Comparison of ENCODE assay signal across 17 cellular contexts in the genomic region with DNA sequence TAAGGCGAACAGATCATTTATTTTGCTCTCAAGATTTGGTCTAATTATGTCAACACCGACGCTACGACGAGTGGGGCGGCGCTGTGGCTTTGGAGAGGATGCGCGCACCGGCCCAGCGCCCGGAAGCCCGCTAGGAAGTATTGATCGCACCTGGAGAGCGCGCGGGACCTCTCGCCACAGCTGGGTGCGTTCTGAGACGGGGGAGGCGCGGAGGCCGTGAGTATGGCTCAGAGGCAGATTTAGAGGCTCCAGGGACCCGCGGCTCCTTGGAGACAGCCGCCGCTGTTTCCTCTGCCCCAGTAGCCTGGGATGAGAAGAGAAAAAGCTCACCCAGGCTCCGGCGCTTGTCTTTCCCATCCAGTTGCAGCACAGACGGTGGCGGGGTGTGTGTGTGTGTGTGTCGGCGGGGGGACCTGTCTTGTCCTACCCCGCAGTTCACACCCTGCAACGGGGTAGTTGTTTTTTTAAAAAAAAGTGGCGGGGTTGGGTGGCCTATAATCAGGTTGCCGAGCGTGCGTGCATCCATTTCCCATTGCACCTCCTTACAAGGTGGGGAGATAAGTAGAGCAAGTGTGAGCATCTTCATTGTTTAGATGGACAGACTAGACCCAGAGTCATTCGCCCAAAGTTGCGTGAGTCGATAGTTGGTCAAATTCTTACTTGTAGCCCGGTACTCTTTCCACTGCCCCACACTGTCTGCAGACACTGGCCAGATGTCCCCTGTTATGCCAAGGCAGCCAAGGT. TPM values are rescaled to one million over a fixed set of nuclear protein-coding genes. Genes with fewer than 3 reads are reported as not detected.
A peak's percentile ranks its signal among the peaks of the same experiment; 100 is the strongest.
DNase-seq lines count a peak whose midpoint lies in the region; ATAC-seq and TF ChIP-seq lines count a peak whose summit lies in the region.
"Had no signal": no experiment of that assay in that cellular context is flagged by ENCODE, and none has a peak within 500 bp of the region (broad histone marks: within the 10 kb centered on the region; RNA-seq: fewer than 3 reads in every experiment).

No MANE protein-coding gene starts in this region.

- H3K27me3 Mint-ChIP-seq in T-helper 2 cell treated with Interferon-gamma antibody and Interleukin-4, amounts not matched to agents 5 μg/mL and 100 μg/mL, for 36 hours (ENCODE audit: low read depth), result peaks cover 47% of the 10 kb centered on the region
- peaks cover 34 to 42% of the 10 kb centered on the region in 2 donors for H3K27me3 Mint-ChIP-seq in natural killer cell (ENCODE audit: low read depth in 2 of 2)

- peak overlapping the region; percentile 67 for H3K4me3 Mint-ChIP-seq in T-helper 2 cell treated with Interferon-gamma antibody and Interleukin-4, amounts not matched to agents 5 μg/mL and 100 μg/mL, for 36 hours
- H3K4me3 Mint-ChIP-seq in natural killer cell, result peak overlapping the region; percentile 17
- H3K4me3 Mint-ChIP-seq: activated T-helper 17 cell treated with anti-CD3 and anti-CD28 coated beads, Interleukin-2, amount 50 U/mL, for 72 hours had no signal

- H3K9me3 Mint-ChIP-seq in T-helper 2 cell treated with Interferon-gamma antibody and Interleukin-4, amounts not matched to agents 5 μg/mL and 100 μg/mL, for 36 hours, result peaks cover 6% of the 10 kb centered on the region
- H3K9me3 Mint-ChIP-seq in natural killer cell, result peaks cover 3 to 9% of the 10 kb centered on the region in 2 donors

- ATAC-seq in natural killer cell, result no peak
- ATAC-seq in GM18858 (IDR thresholded peaks at IDR 0.05; ENCODE audit: unreplicated experiment), result no peak
- ATAC-seq: activated T-helper 17 cell treated with anti-CD3 and anti-CD28 coated beads, Interleukin-2, amount 50 U/mL, for 72 hours; body of pancreas had no signal

- intact Hi-C loops in natural killer cell (cut with micrococcal nuclease), result no loop called here
- intact Hi-C loops in A673 (cut with micrococcal nuclease; ENCODE audit: unreplicated experiment), result no loop called here

- DNase-seq in NCI-H82 (lab: John Stamatoyannopoulos, UW) (peak; percentile 43), NCI-H82 treated with DMSO at 0.1 percent for 48 hours (lab: John Stamatoyannopoulos, UW; ENCODE audit: unreplicated experiment) (no peak), natural killer cell (no peak), A673 (ENCODE audit: low spot score) (no peak), glomerular visceral epithelial cell (ENCODE audit: extremely low spot score) (no peak)
- no peak for DNase-seq in T-helper 2 cell treated with Interferon-gamma antibody and Interleukin-4, amounts not matched to agents 5 μg/mL and 100 μg/mL, for 36 hours (ENCODE audit: low spot score)
- DNase-seq: activated CD4-positive, alpha-beta T cell treated with anti-CD3 and anti-CD28 coated beads for 1 hour; body of pancreas; NCI-H187 treated with DMSO at 0.1 percent for 48 hours; SW 1271; testis had no signal

- no peak for TF ChIP-seq CTCF in natural killer cell (IDR thresholded peaks at IDR 0.05)
- no peak for TF ChIP-seq CTCF in A673 (conservative IDR thresholded peaks at IDR 0.05; ENCODE audit: low read depth, low read length)

- POLR2A ChIA-PET in A673 (lab: Charles Lee; ENCODE audit: low non-redundant PET), result no interaction called here

- H3K36me3 ChIP-seq in HUES48 (ENCODE audit: control insufficient read depth, insufficient read depth, low read length) (no peaks in the 10 kb centered on the region), A673 (ENCODE audit: insufficient read depth, low read length, poor library complexity, severe bottlenecking) (no peaks in the 10 kb centered on the region)

- H3K27ac Mint-ChIP-seq in T-helper 2 cell treated with Interferon-gamma antibody and Interleukin-4, amounts not matched to agents 5 μg/mL and 100 μg/mL, for 36 hours, result no peak overlapping the region
- H3K27ac Mint-ChIP-seq in natural killer cell, result no peak overlapping the region
- H3K27ac Mint-ChIP-seq: activated T-helper 17 cell treated with anti-CD3 and anti-CD28 coated beads, Interleukin-2, amount 50 U/mL, for 72 hours had no signal

- H3K36me3 Mint-ChIP-seq in T-helper 2 cell treated with Interferon-gamma antibody and Interleukin-4, amounts not matched to agents 5 μg/mL and 100 μg/mL, for 36 hours (ENCODE audit: low read depth), result no peaks in the 10 kb centered on the region
- H3K36me3 Mint-ChIP-seq in natural killer cell, result no peaks in the 10 kb centered on the region

- no peaks in the 10 kb centered on the region for H3K9me3 ChIP-seq in HUES48 (ENCODE audit: control insufficient read depth, insufficient read depth, low read length)
- H3K9me3 ChIP-seq in A673 (ENCODE audit: low read depth, low read length, poor library complexity, severe bottlenecking), result no peaks in the 10 kb centered on the region
- H3K9me3 ChIP-seq: body of pancreas, testis had no signal

- CTCF ChIA-PET in A673 (lab: Charles Lee), result no interaction called here

- BruUV-seq in A673 (replicated peaks; lab: Mats Ljungman, UMichigan), result no TSS peak

- H3K4me3 ChIP-seq in HUES48 (ENCODE audit: low read depth, low read length) (peak overlapping the region; percentile 28), A673 (ENCODE audit: low read depth, low read length, poor library complexity, severe bottlenecking) (no peak overlapping the region)
- H3K4me3 ChIP-seq: body of pancreas, testis had no signal

- no peak overlapping the region for H3K9ac ChIP-seq in HUES48 (ENCODE audit: low read depth, low read length)

- H3K4me1 ChIP-seq in HUES48 (ENCODE audit: control insufficient read depth, insufficient read depth, low read length) (peaks cover 46% of the 10 kb centered on the region), A673 (ENCODE audit: insufficient read depth, low read length, poor library complexity, severe bottlenecking) (no peaks in the 10 kb centered on the region)
- H3K4me1 ChIP-seq: body of pancreas, testis had no signal

- peaks cover 14% of the 10 kb centered on the region for H3K4me1 Mint-ChIP-seq in T-helper 2 cell treated with Interferon-gamma antibody and Interleukin-4, amounts not matched to agents 5 μg/mL and 100 μg/mL, for 36 hours (ENCODE audit: low read depth)
- peaks cover 6 to 11% of the 10 kb centered on the region in 2 donors for H3K4me1 Mint-ChIP-seq in natural killer cell
- H3K4me1 Mint-ChIP-seq: activated T-helper 17 cell treated with anti-CD3 and anti-CD28 coated beads, Interleukin-2, amount 50 U/mL, for 72 hours had no signal

- H3K27ac ChIP-seq in HUES48 (ENCODE audit: low read depth, low read length), result no peak overlapping the region
- no peak overlapping the region for H3K27ac ChIP-seq in A673 (ENCODE audit: low read depth, low read length, poor library complexity, severe bottlenecking)
- H3K27ac ChIP-seq: body of pancreas, testis had no signal

- H3K27me3 ChIP-seq in HUES48 (ENCODE audit: control insufficient read depth, insufficient read depth, low read length) (peaks cover 98% of the 10 kb centered on the region), A673 (replicated peaks; ENCODE audit: insufficient read depth, low read depth, low read length, poor library complexity) (peaks cover 97% of the 10 kb centered on the region)
- H3K27me3 ChIP-seq: body of pancreas, testis had no signal

RNA-seq across cellular contexts. Expression of a gene that starts 11.2 kb away (rescaled TPM):
- not detected for total RNA-seq in natural killer cell
- total RNA-seq in A673 (2021), result not detected in 2 replicates
- total RNA-seq: activated T-helper 17 cell treated with anti-CD3 and anti-CD28 coated beads, Interleukin-2, amount 50 U/mL, for 72 hours; body of pancreas; fibroblast of villous mesenchyme; kidney epithelial cell; mononuclear cell; testis had no signal
